ENCODE assay signal across 8 cellular contexts in genomic region chr3:185283374-185283935, GRCh38. TPM values are rescaled to one million over a fixed set of nuclear protein-coding genes. Genes with fewer than 3 reads are reported as not detected.
DNase-seq lines count a peak whose midpoint lies in the region; ATAC-seq and TF ChIP-seq lines count a peak whose summit lies in the region.

No MANE protein-coding gene starts in this region.

- no peaks in the 10 kb centered on the region for H3K36me3 ChIP-seq in thoracic aorta

- H3K4me3 Mint-ChIP-seq in activated CD4-positive, alpha-beta T cell treated with anti-CD3 and anti-CD28 coated beads for 36 hours, result peak overlapping the region; percentile 97
- peak overlapping the region; percentile 96 for H3K4me3 Mint-ChIP-seq in activated T-helper 1 cell treated with anti-CD3 and anti-CD28 coated beads, Interleukin-12 subunit alpha, Interleukin-12 subunit beta, Interleukin-2, Interleukin-4 antibody, amounts not matched to agents 30 ng/mL and 10 ng/mL and 1 ng/mL, durations not matched to agents 14 hours and 24 hours and 36 hours
- H3K4me3 Mint-ChIP-seq in immature natural killer cell, result peak overlapping the region; percentile 95 to 99 (median 97)

- peaks cover 2% of the 10 kb centered on the region for H3K9me3 Mint-ChIP-seq in activated CD4-positive, alpha-beta T cell treated with anti-CD3 and anti-CD28 coated beads for 36 hours (ENCODE audit: low read depth)
- H3K9me3 Mint-ChIP-seq in activated T-helper 1 cell treated with anti-CD3 and anti-CD28 coated beads, Interleukin-12 subunit alpha, Interleukin-12 subunit beta, Interleukin-2, Interleukin-4 antibody, amounts not matched to agents 30 ng/mL and 10 ng/mL and 1 ng/mL, durations not matched to agents 14 hours and 24 hours and 36 hours, result peaks cover 20% of the 10 kb centered on the region
- H3K9me3 Mint-ChIP-seq in immature natural killer cell, result peaks cover 0 to 11% (median 1%) of the 10 kb centered on the region in 6 donors

- H3K27ac Mint-ChIP-seq in activated CD4-positive, alpha-beta T cell treated with anti-CD3 and anti-CD28 coated beads for 36 hours, result peak overlapping the region; percentile 92
- H3K27ac Mint-ChIP-seq in activated T-helper 1 cell treated with anti-CD3 and anti-CD28 coated beads, Interleukin-12 subunit alpha, Interleukin-12 subunit beta, Interleukin-2, Interleukin-4 antibody, amounts not matched to agents 30 ng/mL and 10 ng/mL and 1 ng/mL, durations not matched to agents 14 hours and 24 hours and 36 hours, result peak overlapping the region; percentile 80
- H3K27ac Mint-ChIP-seq in immature natural killer cell, result peak overlapping the region; percentile 91 to 97 (median 94)

- H3K4me3 ChIP-seq in thoracic aorta, result peak overlapping the region; percentile 80

- peaks cover 8% of the 10 kb centered on the region for H3K36me3 Mint-ChIP-seq in activated CD4-positive, alpha-beta T cell treated with anti-CD3 and anti-CD28 coated beads for 36 hours (ENCODE audit: low read depth)
- H3K36me3 Mint-ChIP-seq in activated T-helper 1 cell treated with anti-CD3 and anti-CD28 coated beads, Interleukin-12 subunit alpha, Interleukin-12 subunit beta, Interleukin-2, Interleukin-4 antibody, amounts not matched to agents 30 ng/mL and 10 ng/mL and 1 ng/mL, durations not matched to agents 14 hours and 24 hours and 36 hours (ENCODE audit: low read depth), result peaks cover 9% of the 10 kb centered on the region
- peaks cover 0 to 3% (median 0%) of the 10 kb centered on the region in 3 donors for H3K36me3 Mint-ChIP-seq in immature natural killer cell

- no peaks in the 10 kb centered on the region for H3K27me3 ChIP-seq in thoracic aorta (replicated peaks; ENCODE audit: insufficient read depth)

- no peak for DNase-seq in activated CD4-positive, alpha-beta T cell treated with anti-CD3 and anti-CD28 coated beads for 36 hours
- DNase-seq in activated CD4-positive, alpha-beta T cell treated with anti-CD3 and anti-CD28 coated beads for 1 hour, result no peak
- DNase-seq in activated T-helper 1 cell treated with anti-CD3 and anti-CD28 coated beads, Interleukin-12 subunit alpha, Interleukin-12 subunit beta, Interleukin-2, Interleukin-4 antibody, amounts not matched to agents 30 ng/mL and 10 ng/mL and 1 ng/mL, durations not matched to agents 14 hours and 24 hours and 36 hours (ENCODE audit: low spot score), result no peak
- DNase-seq in immature natural killer cell (no peak), thoracic aorta (ENCODE audit: low spot score) (no peak), NCI-H1417 (lab: John Stamatoyannopoulos, UW) (no peak), D341Med (ENCODE audit: low spot score) (no peak)

- peaks cover 5 to 13% of the 10 kb centered on the region in 2 donors for H3K4me1 ChIP-seq in thoracic aorta (ENCODE audit: control insufficient read depth in 1 of 2, low read depth in 2 of 2)

- POLR2A ChIA-PET in activated CD4-positive, alpha-beta T cell treated with anti-CD3 and anti-CD28 coated beads for 36 hours (lab: Charles Lee), result no interaction called here

- intact Hi-C loops in activated CD4-positive, alpha-beta T cell treated with anti-CD3 and anti-CD28 coated beads for 36 hours (cut with DNase I, micrococcal nuclease), result loop anchor here (2.0 to 5.0 kb wide), 4 partner anchors 215 to 1035 kb away; partner anchors contain the start of genes ALG3 (in 1 of the 2), CLCN2 (in 1 of the 2), EEF1AKMT4 (in 1 of the 2) and POLR2H (in 1 of the 2)
- intact Hi-C loops in activated T-helper 1 cell treated with anti-CD3 and anti-CD28 coated beads, Interleukin-12 subunit alpha, Interleukin-12 subunit beta, Interleukin-2, Interleukin-4 antibody, amounts not matched to agents 30 ng/mL and 10 ng/mL and 1 ng/mL, durations not matched to agents 14 hours and 24 hours and 36 hours (cut with micrococcal nuclease), result loop anchor here (1.0 to 5.0 kb wide), 6 partner anchors 29 to 1266 kb away; partner anchors contain the start of genes ABCC5, EHHADH, TMEM41A and VPS8

- H3K27ac ChIP-seq in thoracic aorta, result peak overlapping the region in 1 of 2 donors; percentile 12

- H3K27me3 Mint-ChIP-seq in activated CD4-positive, alpha-beta T cell treated with anti-CD3 and anti-CD28 coated beads for 36 hours, result peaks cover 7% of the 10 kb centered on the region
- peaks cover 3% of the 10 kb centered on the region for H3K27me3 Mint-ChIP-seq in activated T-helper 1 cell treated with anti-CD3 and anti-CD28 coated beads, Interleukin-12 subunit alpha, Interleukin-12 subunit beta, Interleukin-2, Interleukin-4 antibody, amounts not matched to agents 30 ng/mL and 10 ng/mL and 1 ng/mL, durations not matched to agents 14 hours and 24 hours and 36 hours (ENCODE audit: insufficient read depth)
- peaks cover 4 to 24% (median 14%) of the 10 kb centered on the region in 3 donors for H3K27me3 Mint-ChIP-seq in immature natural killer cell (ENCODE audit: low read depth in 3 of 3)

- CTCF ChIA-PET in activated CD4-positive, alpha-beta T cell treated with anti-CD3 and anti-CD28 coated beads for 36 hours (lab: Charles Lee), result no interaction called here

- H3K4me1 Mint-ChIP-seq in activated CD4-positive, alpha-beta T cell treated with anti-CD3 and anti-CD28 coated beads for 36 hours, result peaks cover 19% of the 10 kb centered on the region
- H3K4me1 Mint-ChIP-seq in activated T-helper 1 cell treated with anti-CD3 and anti-CD28 coated beads, Interleukin-12 subunit alpha, Interleukin-12 subunit beta, Interleukin-2, Interleukin-4 antibody, amounts not matched to agents 30 ng/mL and 10 ng/mL and 1 ng/mL, durations not matched to agents 14 hours and 24 hours and 36 hours (ENCODE audit: low read depth), result peaks cover 19% of the 10 kb centered on the region
- peaks cover 14 to 25% of the 10 kb centered on the region in 2 donors for H3K4me1 Mint-ChIP-seq in immature natural killer cell

- no peak for TF ChIP-seq CTCF in thoracic aorta (IDR thresholded peaks at IDR 0.05)

- no peak for ATAC-seq in activated CD4-positive, alpha-beta T cell treated with anti-CD3 and anti-CD28 coated beads for 36 hours
- ATAC-seq in thoracic aorta (ENCODE audit: insufficient number of reproducible peaks, low FRiP score, low read depth) (no peak), GM19397 (IDR thresholded peaks at IDR 0.05; ENCODE audit: unreplicated experiment) (no peak)

- H3K9me3 ChIP-seq in thoracic aorta, result no peaks in the 10 kb centered on the region

RNA-seq across cellular contexts. Expression of gene EHHADH, which starts 29.6 kb away (rescaled TPM):
- 1 to 10 TPM; 2.7 to 3.3 TPM for total RNA-seq in activated CD4-positive, alpha-beta T cell treated with anti-CD3 and anti-CD28 coated beads for 36 hours
- 1.4 and 1.8 TPM in 2 replicates for total RNA-seq in activated T-helper 1 cell treated with anti-CD3 and anti-CD28 coated beads, Interleukin-12 subunit alpha, Interleukin-12 subunit beta, Interleukin-2, Interleukin-4 antibody, amounts not matched to agents 30 ng/mL and 10 ng/mL and 1 ng/mL, durations not matched to agents 14 hours and 24 hours and 36 hours
- polyA plus RNA-seq in immature natural killer cell, result 1 to 10 TPM in 1 of 3 donors, under 1 TPM in 1, not detected in 1; 0.22 to 1.5 TPM
- 1 to 10 TPM; 2.0 to 3.1 TPM for total RNA-seq in thoracic aorta
